Comparison of ENCODE assay signal across 13 cellular contexts in the genomic region with DNA sequence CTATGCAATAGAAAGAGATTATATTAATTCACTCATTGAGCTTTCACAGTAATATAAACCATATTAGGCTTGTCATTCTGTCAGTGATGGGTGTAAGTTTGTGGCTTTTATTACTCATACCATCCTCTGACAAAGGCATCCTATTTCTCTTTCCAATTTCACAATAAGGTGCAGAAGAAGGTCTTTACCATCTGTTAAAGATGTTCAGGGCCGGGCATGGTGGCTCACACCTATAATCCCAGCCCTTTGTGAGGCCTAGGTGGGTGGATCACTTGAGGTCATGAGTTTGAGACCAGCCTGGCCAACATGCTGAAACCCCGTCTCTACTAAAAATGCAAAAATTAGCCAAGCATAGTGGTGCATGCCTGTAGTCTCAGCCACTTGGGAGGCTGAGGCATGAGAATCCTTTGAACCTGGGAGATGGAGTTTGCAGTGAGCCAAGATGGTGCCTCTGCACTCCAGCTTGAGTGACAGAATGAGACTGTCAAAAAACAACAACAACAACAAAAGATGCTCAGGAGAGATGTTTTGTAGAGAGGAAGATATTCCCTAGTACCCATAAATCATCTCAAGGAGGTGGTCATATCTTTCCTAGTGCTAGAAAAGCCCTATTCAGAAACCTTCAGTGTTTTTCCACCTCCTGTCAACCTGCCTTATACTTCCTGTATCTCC. TPM values are rescaled to one million over a fixed set of nuclear protein-coding genes. Genes with fewer than 3 reads are reported as not detected.
A peak's percentile ranks its signal among the peaks of the same experiment; 100 is the strongest.
DNase-seq lines count a peak whose midpoint lies in the region; ATAC-seq and TF ChIP-seq lines count a peak whose summit lies in the region.
"Not testable (repeated sequence)": the region's sequence is repeated elsewhere in the genome, so short reads cannot be mapped to it uniquely, and the experiment has no call there.
"Had no signal": no experiment of that assay in that cellular context is flagged by ENCODE, and none has a peak within 500 bp of the region (broad histone marks: within the 10 kb centered on the region; RNA-seq: fewer than 3 reads in every experiment).

No MANE protein-coding gene starts in this region.

- H3K27me3 ChIP-seq in CD4-positive, alpha-beta memory T cell (ENCODE audit: insufficient read depth, low read length); neutrophil: not testable (repeated sequence)

- CTCF ChIA-PET in CD4-positive, alpha-beta memory T cell (lab: Charles Lee; ENCODE audit: partially characterized antibody) = not testable (repeated sequence)

- POLR2A ChIA-PET in CD4-positive, alpha-beta memory T cell (lab: Charles Lee; ENCODE audit: partially characterized antibody) = not testable (repeated sequence)

- intact Hi-C loops in CD4-positive, alpha-beta memory T cell (cut with micrococcal nuclease) = not testable (repeated sequence)

- not testable (repeated sequence) for H3K27me3 Mint-ChIP-seq in CD4-positive, alpha-beta memory T cell; activated T-cell treated with anti-CD3 and anti-CD28 coated beads, Interleukin-2, amount 50 U/mL, for 4 hours (ENCODE audit: low read depth)

- not testable (repeated sequence) for H3K9me3 ChIP-seq in CD4-positive, alpha-beta memory T cell (ENCODE audit: control insufficient read depth in 1 of 2, low read length in 2 of 2); neutrophil

- H3K4me3 Mint-ChIP-seq in CD4-positive, alpha-beta memory T cell; activated T-cell treated with anti-CD3 and anti-CD28 coated beads, Interleukin-2, amount 50 U/mL, for 4 hours; stimulated activated effector memory CD8-positive, alpha-beta T cell treated with anti-CD3 and anti-CD28 coated beads, Interleukin-12 subunit alpha, Interleukin-12 subunit beta, amount 100 ng/mL, for 72 hours: not testable (repeated sequence)

- not testable (repeated sequence) for H3K27ac ChIP-seq in CD4-positive, alpha-beta memory T cell (ENCODE audit: low read depth, low read length)
- peak overlapping the region; percentile 26 for H3K27ac ChIP-seq in neutrophil

- not testable (repeated sequence) for DNase-seq in CD4-positive, alpha-beta memory T cell; activated T-cell treated with anti-CD3 and anti-CD28 coated beads, Interleukin-2, amount 50 U/mL, for 4 hours
- DNase-seq in M059J (ENCODE audit: low read depth) (peak; percentile 49), amniotic epithelial cell (ENCODE audit: low read depth) (peak; percentile 55), fibroblast of mammary gland (ENCODE audit: low read depth) (peak; percentile 76)
- peak; percentile 61 for DNase-seq in activated CD4-positive, alpha-beta T cell treated with anti-CD3 and anti-CD28 coated beads for 48 hours
- peak in 1 of 2 donors; percentile 68 for DNase-seq in stimulated activated effector memory CD8-positive, alpha-beta T cell treated with anti-CD3 and anti-CD28 coated beads, Interleukin-12 subunit alpha, Interleukin-12 subunit beta, amount 100 ng/mL, for 72 hours (ENCODE audit: low spot score in 2 of 2)

- H3K36me3 Mint-ChIP-seq in CD4-positive, alpha-beta memory T cell = peaks cover 62 to 63% of the 10 kb centered on the region in 2 donors
- H3K36me3 Mint-ChIP-seq in activated T-cell treated with anti-CD3 and anti-CD28 coated beads, Interleukin-2, amount 50 U/mL, for 4 hours (ENCODE audit: insufficient read depth) = peaks cover 56% of the 10 kb centered on the region
- H3K36me3 Mint-ChIP-seq in stimulated activated effector memory CD8-positive, alpha-beta T cell treated with anti-CD3 and anti-CD28 coated beads, Interleukin-12 subunit alpha, Interleukin-12 subunit beta, amount 100 ng/mL, for 72 hours = peaks cover 74% of the 10 kb centered on the region

- H3K4me1 ChIP-seq in CD4-positive, alpha-beta memory T cell (ENCODE audit: insufficient read depth, low read length) = not testable (repeated sequence)
- H3K4me1 ChIP-seq in neutrophil (ENCODE audit: control insufficient read depth in 1 of 2, insufficient read depth in 1 of 2, low read depth in 1 of 2, low read length in 1 of 2) = peaks cover 14 to 23% of the 10 kb centered on the region in 2 experiments

- ATAC-seq in activated T-cell treated with anti-CD3 and anti-CD28 coated beads, Interleukin-2, amount 50 U/mL, for 4 hours = peak; percentile 85 to 96
- peak; percentile 99 for ATAC-seq in stimulated activated effector memory CD8-positive, alpha-beta T cell treated with anti-CD3 and anti-CD28 coated beads, Interleukin-12 subunit alpha, Interleukin-12 subunit beta, amount 100 ng/mL, for 72 hours

- not testable (repeated sequence) for H3K36me3 ChIP-seq in CD4-positive, alpha-beta memory T cell (ENCODE audit: insufficient read depth, low read length)
- peaks cover 45% of the 10 kb centered on the region for H3K36me3 ChIP-seq in neutrophil

- peaks cover 33 to 75% (median 56%) of the 10 kb centered on the region in 4 donors for H3K4me1 Mint-ChIP-seq in CD4-positive, alpha-beta memory T cell
- H3K4me1 Mint-ChIP-seq in activated T-cell treated with anti-CD3 and anti-CD28 coated beads, Interleukin-2, amount 50 U/mL, for 4 hours (ENCODE audit: low read depth) = peaks cover 73% of the 10 kb centered on the region
- H3K4me1 Mint-ChIP-seq in stimulated activated effector memory CD8-positive, alpha-beta T cell treated with anti-CD3 and anti-CD28 coated beads, Interleukin-12 subunit alpha, Interleukin-12 subunit beta, amount 100 ng/mL, for 72 hours = peaks cover 60% of the 10 kb centered on the region

- H3K27ac Mint-ChIP-seq in CD4-positive, alpha-beta memory T cell = peak overlapping the region; percentile 13 to 80 (median 48)
- H3K27ac Mint-ChIP-seq in stimulated activated effector memory CD8-positive, alpha-beta T cell treated with anti-CD3 and anti-CD28 coated beads, Interleukin-12 subunit alpha, Interleukin-12 subunit beta, amount 100 ng/mL, for 72 hours = peak overlapping the region; percentile 2

- not testable (repeated sequence) for H3K4me3 ChIP-seq in CD4-positive, alpha-beta memory T cell (ENCODE audit: low read length in 2 of 2); fibroblast of mammary gland (ENCODE audit: control insufficient read depth, low read depth, low read length); neutrophil (ENCODE audit: low read depth in 1 of 2, low read length in 1 of 2)

- not testable (repeated sequence) for TF ChIP-seq CTCF in fibroblast of mammary gland (conservative IDR thresholded peaks at IDR 0.05; ENCODE audit: control insufficient read depth, insufficient read depth, low read depth, low read length); neutrophil (IDR thresholded peaks at IDR 0.05)

- H3K9me3 Mint-ChIP-seq in CD4-positive, alpha-beta memory T cell; activated T-cell treated with anti-CD3 and anti-CD28 coated beads, Interleukin-2, amount 50 U/mL, for 4 hours; stimulated activated effector memory CD8-positive, alpha-beta T cell treated with anti-CD3 and anti-CD28 coated beads, Interleukin-12 subunit alpha, Interleukin-12 subunit beta, amount 100 ng/mL, for 72 hours: not testable (repeated sequence)

RNA-seq across cellular contexts. Expression of gene PPIAL4G, which starts 56.0 kb away (rescaled TPM):
- total RNA-seq in CD4-positive, alpha-beta memory T cell = 1 to 10 TPM; 4.2 to 5.2 TPM
- polyA plus RNA-seq in CD4-positive, alpha-beta memory T cell = under 1 TPM in 1 of 2 donors, not detected in 1; 0.21 TPM
- total RNA-seq in M059J (2014; rRNA removed; shearing (Covaris generic)) = not detected in 2 replicates
- total RNA-seq in activated T-cell treated with anti-CD3 and anti-CD28 coated beads, Interleukin-2, amount 50 U/mL, for 4 hours = not detected
- total RNA-seq: chondrocyte, H4, lung microvascular endothelial cell, Right ventricle myocardium superior had no signal
- polyA plus RNA-seq: CD4-positive, CD25-positive, alpha-beta regulatory T cell had no signal
